1 cellular context compared by ENCODE assay signal in genomic region chr19:30028118-30028991, GRCh38.
TF ChIP-seq lines count a peak whose summit lies in the region.

No MANE protein-coding gene starts in this region.

TF ChIP-seq in HEK293, 187 proteins besides CTCF, POLR2A, EP300 and RAD21 (continued from another document):
- TF ChIP-seq ZNF561 (tag by site-specific recombination; IDR thresholded peaks at IDR 0.05; ENCODE audit: borderline replicate concordance) (peak; percentile 53; the same call in 1 of the 2 replicates), ZNF610 (tag by site-specific recombination; IDR thresholded peaks at IDR 0.05; ENCODE audit: borderline replicate concordance) (0 out of 2 replicates have a peak, but pooled peaks have one; percentile 24), ZNF362 (tag by site-specific recombination; IDR thresholded peaks at IDR 0.05) (peak; percentile 12; the same call in 1 of the 2 replicates), ZNF777 (tag by site-specific recombination; IDR thresholded peaks at IDR 0.05; ENCODE audit: borderline replicate concordance) (no peak), ZNF211 (tag by site-specific recombination; IDR thresholded peaks at IDR 0.05; ENCODE audit: low read depth) (no peak), ZNF549 (tag by site-specific recombination; IDR thresholded peaks at IDR 0.05) (peak; percentile 52; the same call in 1 of the 2 replicates), ZNF175 (tag by site-specific recombination; IDR thresholded peaks at IDR 0.05) (no peak), MZF1 (tag by site-specific recombination; IDR thresholded peaks at IDR 0.05; ENCODE audit: borderline replicate concordance) (peak; percentile 18; the same call in 1 of the 2 replicates), ZNF501 (tag by site-specific recombination; IDR thresholded peaks at IDR 0.05) (no peak; the same call in 1 of the 2 replicates), PRDM6 (tag by site-specific recombination; IDR thresholded peaks at IDR 0.05) (peak; percentile 92), ZSCAN30 (tag by site-specific recombination; IDR thresholded peaks at IDR 0.05) (no peak), GFI1B (tag by site-specific recombination; IDR thresholded peaks at IDR 0.05) (no peak), PATZ1 (tag by site-specific recombination; IDR thresholded peaks at IDR 0.05) (no peak), ZNF354C (tag by site-specific recombination; IDR thresholded peaks at IDR 0.05; ENCODE audit: borderline replicate concordance, low read depth) (no peak), GLI4 (tag by site-specific recombination; IDR thresholded peaks at IDR 0.05) (no peak), ZNF707 (tag by site-specific recombination; IDR thresholded peaks at IDR 0.05) (no peak), ZNF248 (tag by site-specific recombination; IDR thresholded peaks at IDR 0.05) (no peak), ZNF843 (tag by site-specific recombination; IDR thresholded peaks at IDR 0.05) (peak; percentile 69), ZNF544 (tag by site-specific recombination; IDR thresholded peaks at IDR 0.05) (no peak), ZNF645 (tag by site-specific recombination; IDR thresholded peaks at IDR 0.05) (no peak), IKZF3 (tag by site-specific recombination; IDR thresholded peaks at IDR 0.05) (peak; percentile 61; the same call in 1 of the 2 replicates), ZNF404 (tag by site-specific recombination; IDR thresholded peaks at IDR 0.05) (no peak), KLF7 (tag by site-specific recombination; IDR thresholded peaks at IDR 0.05; ENCODE audit: borderline replicate concordance) (0 out of 2 replicates have a peak, but pooled peaks have one; percentile 17), ZNF426 (tag by site-specific recombination; IDR thresholded peaks at IDR 0.05) (0 out of 2 replicates have a peak, but pooled peaks have one; percentile 10)
- TF ChIP-seq, protein P1, sequence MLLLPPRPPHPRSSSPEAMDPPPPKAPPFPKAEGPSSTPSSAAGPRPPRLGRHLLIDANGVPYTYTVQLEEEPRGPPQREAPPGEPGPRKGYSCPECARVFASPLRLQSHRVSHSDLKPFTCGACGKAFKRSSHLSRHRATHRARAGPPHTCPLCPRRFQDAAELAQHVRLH (tag by site-specific recombination; IDR thresholded peaks at IDR 0.05), result peak; percentile 54
- TF ChIP-seq, protein P2, sequence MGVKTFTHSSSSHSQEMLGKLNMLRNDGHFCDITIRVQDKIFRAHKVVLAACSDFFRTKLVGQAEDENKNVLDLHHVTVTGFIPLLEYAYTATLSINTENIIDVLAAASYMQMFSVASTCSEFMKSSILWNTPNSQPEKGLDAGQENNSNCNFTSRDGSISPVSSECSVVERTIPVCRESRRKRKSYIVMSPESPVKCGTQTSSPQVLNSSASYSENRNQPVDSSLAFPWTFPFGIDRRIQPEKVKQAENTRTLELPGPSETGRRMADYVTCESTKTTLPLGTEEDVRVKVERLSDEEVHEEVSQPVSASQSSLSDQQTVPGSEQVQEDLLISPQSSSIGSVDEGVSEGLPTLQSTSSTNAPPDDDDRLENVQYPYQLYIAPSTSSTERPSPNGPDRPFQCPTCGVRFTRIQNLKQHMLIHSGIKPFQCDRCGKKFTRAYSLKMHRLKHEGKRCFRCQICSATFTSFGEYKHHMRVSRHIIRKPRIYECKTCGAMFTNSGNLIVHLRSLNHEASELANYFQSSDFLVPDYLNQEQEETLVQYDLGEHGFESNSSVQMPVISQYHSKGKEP (tag by site-specific recombination; IDR thresholded peaks at IDR 0.05), result peak; percentile 69; the same call in 1 of the 2 replicates
- TF ChIP-seq, protein P3, sequence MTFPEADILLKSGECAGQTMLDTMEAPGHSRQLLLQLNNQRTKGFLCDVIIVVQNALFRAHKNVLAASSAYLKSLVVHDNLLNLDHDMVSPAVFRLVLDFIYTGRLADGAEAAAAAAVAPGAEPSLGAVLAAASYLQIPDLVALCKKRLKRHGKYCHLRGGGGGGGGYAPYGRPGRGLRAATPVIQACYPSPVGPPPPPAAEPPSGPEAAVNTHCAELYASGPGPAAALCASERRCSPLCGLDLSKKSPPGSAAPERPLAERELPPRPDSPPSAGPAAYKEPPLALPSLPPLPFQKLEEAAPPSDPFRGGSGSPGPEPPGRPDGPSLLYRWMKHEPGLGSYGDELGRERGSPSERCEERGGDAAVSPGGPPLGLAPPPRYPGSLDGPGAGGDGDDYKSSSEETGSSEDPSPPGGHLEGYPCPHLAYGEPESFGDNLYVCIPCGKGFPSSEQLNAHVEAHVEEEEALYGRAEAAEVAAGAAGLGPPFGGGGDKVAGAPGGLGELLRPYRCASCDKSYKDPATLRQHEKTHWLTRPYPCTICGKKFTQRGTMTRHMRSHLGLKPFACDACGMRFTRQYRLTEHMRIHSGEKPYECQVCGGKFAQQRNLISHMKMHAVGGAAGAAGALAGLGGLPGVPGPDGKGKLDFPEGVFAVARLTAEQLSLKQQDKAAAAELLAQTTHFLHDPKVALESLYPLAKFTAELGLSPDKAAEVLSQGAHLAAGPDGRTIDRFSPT (tag by site-specific recombination; IDR thresholded peaks at IDR 0.05), result no peak
- TF ChIP-seq, protein P4, sequence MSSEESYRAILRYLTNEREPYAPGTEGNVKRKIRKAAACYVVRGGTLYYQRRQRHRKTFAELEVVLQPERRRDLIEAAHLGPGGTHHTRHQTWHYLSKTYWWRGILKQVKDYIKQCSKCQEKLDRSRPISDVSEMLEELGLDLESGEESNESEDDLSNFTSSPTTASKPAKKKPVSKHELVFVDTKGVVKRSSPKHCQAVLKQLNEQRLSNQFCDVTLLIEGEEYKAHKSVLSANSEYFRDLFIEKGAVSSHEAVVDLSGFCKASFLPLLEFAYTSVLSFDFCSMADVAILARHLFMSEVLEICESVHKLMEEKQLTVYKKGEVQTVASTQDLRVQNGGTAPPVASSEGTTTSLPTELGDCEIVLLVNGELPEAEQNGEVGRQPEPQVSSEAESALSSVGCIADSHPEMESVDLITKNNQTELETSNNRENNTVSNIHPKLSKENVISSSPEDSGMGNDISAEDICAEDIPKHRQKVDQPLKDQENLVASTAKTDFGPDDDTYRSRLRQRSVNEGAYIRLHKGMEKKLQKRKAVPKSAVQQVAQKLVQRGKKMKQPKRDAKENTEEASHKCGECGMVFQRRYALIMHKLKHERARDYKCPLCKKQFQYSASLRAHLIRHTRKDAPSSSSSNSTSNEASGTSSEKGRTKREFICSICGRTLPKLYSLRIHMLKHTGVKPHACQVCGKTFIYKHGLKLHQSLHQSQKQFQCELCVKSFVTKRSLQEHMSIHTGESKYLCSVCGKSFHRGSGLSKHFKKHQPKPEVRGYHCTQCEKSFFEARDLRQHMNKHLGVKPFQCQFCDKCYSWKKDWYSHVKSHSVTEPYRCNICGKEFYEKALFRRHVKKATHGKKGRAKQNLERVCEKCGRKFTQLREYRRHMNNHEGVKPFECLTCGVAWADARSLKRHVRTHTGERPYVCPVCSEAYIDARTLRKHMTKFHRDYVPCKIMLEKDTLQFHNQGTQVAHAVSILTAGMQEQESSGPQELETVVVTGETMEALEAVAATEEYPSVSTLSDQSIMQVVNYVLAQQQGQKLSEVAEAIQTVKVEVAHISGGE (tag by site-specific recombination; conservative IDR thresholded peaks at IDR 0.05; ENCODE audit: low read depth), result peak; percentile 22; the same call in 1 of the 2 replicates
- TF ChIP-seq, protein P5, sequence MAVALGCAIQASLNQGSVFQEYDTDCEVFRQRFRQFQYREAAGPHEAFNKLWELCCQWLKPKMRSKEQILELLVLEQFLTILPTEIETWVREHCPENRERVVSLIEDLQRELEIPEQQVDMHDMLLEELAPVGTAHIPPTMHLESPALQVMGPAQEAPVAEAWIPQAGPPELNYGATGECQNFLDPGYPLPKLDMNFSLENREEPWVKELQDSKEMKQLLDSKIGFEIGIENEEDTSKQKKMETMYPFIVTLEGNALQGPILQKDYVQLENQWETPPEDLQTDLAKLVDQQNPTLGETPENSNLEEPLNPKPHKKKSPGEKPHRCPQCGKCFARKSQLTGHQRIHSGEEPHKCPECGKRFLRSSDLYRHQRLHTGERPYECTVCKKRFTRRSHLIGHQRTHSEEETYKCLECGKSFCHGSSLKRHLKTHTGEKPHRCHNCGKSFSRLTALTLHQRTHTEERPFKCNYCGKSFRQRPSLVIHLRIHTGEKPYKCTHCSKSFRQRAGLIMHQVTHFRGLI (tag by site-specific recombination; IDR thresholded peaks at IDR 0.05), result no peak
- TF ChIP-seq, protein P6, sequence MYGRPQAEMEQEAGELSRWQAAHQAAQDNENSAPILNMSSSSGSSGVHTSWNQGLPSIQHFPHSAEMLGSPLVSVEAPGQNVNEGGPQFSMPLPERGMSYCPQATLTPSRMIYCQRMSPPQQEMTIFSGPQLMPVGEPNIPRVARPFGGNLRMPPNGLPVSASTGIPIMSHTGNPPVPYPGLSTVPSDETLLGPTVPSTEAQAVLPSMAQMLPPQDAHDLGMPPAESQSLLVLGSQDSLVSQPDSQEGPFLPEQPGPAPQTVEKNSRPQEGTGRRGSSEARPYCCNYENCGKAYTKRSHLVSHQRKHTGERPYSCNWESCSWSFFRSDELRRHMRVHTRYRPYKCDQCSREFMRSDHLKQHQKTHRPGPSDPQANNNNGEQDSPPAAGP (tag by site-specific recombination; IDR thresholded peaks at IDR 0.05), result no peak
